ENCODE assay signal across 9 cellular contexts in genomic region chr2:145752091-145752806, GRCh38.
DNase-seq lines count a peak whose midpoint lies in the region; ATAC-seq and TF ChIP-seq lines count a peak whose summit lies in the region.
"Had no signal": no experiment of that assay in that cellular context is flagged by ENCODE, and none has a peak within 500 bp of the region (broad histone marks: within the 10 kb centered on the region; RNA-seq: fewer than 3 reads in every experiment).

No MANE protein-coding gene starts in this region.

- peak; percentile 80 to 82 for TF ChIP-seq CTCF in GM23338 (conservative IDR thresholded peaks at IDR 0.05; ENCODE audit: low read depth in 2 of 2)

- H3K36me3 ChIP-seq in GM23338 (ENCODE audit: insufficient read depth) (no peaks in the 10 kb centered on the region), mucosa of rectum (ENCODE audit: control insufficient read depth in 2 of 2, insufficient read depth in 2 of 2, low read length in 2 of 2) (no peaks in the 10 kb centered on the region)

- no peaks in the 10 kb centered on the region for H3K36me3 Mint-ChIP-seq in GM23338 (ENCODE audit: low read depth)
- H3K36me3 Mint-ChIP-seq: activated naive CD4-positive, alpha-beta T cell treated with anti-CD3 and anti-CD28 coated beads, Interleukin-2, amount 50 U/mL, for 24 hours had no signal

- H3K9me3 Mint-ChIP-seq in GM23338: no peaks in the 10 kb centered on the region

- H4K20me1 ChIP-seq in GM23338 (replicated peaks; ENCODE audit: insufficient read depth): no peaks in the 10 kb centered on the region

- H3K9me2 ChIP-seq in GM23338 (ENCODE audit: insufficient read depth): no peaks in the 10 kb centered on the region

- ATAC-seq in GM23338: peak; percentile 89

- H3K27me3 Mint-ChIP-seq in GM23338 (ENCODE audit: insufficient read depth, low read depth, poor library complexity): no peaks in the 10 kb centered on the region
- H3K27me3 Mint-ChIP-seq: activated naive CD4-positive, alpha-beta T cell treated with anti-CD3 and anti-CD28 coated beads, Interleukin-2, amount 50 U/mL, for 24 hours had no signal

- DNase-seq in G401 (ENCODE audit: low spot score): peak; percentile 35
- peak; percentile 79 for DNase-seq in GM23338 (ENCODE audit: low spot score)
- DNase-seq in KG1 (lab: John Stamatoyannopoulos, UW): peak; percentile 27
- DNase-seq in RKO (ENCODE audit: low spot score): peak; percentile 60
- DNase-seq in epidermal melanocyte (ENCODE audit: insufficient read length, low spot score): peak; percentile 76
- no peak for DNase-seq in activated naive CD4-positive, alpha-beta T cell treated with anti-CD3 and anti-CD28 coated beads, Interleukin-2, amount 50 U/mL, for 16 hours
- DNase-seq in stimulated activated CD4-positive, alpha-beta T cell treated with anti-CD3 and anti-CD28 coated beads, Interleukin-1b, Interleukin-23, amount 100 ng/mL, for 48 hours: no peak

- no peaks in the 10 kb centered on the region for H3K27me3 ChIP-seq in GM23338 (ENCODE audit: insufficient read depth)
- H3K27me3 ChIP-seq in mucosa of rectum (ENCODE audit: control insufficient read depth in 2 of 2, insufficient read depth in 2 of 2, low read length in 2 of 2): no peaks in the 10 kb centered on the region

- no peaks in the 10 kb centered on the region for H3K79me2 ChIP-seq in GM23338 (replicated peaks; ENCODE audit: insufficient read depth)

- H3K4me3 ChIP-seq in GM23338 (no peak overlapping the region), mucosa of rectum (ENCODE audit: low read length in 2 of 2) (no peak overlapping the region)

- H3K4me1 Mint-ChIP-seq in GM23338: peaks cover 18% of the 10 kb centered on the region
- H3K4me1 Mint-ChIP-seq: activated naive CD4-positive, alpha-beta T cell treated with anti-CD3 and anti-CD28 coated beads, Interleukin-2, amount 50 U/mL, for 24 hours had no signal

- no peak overlapping the region for H3K9ac ChIP-seq in mucosa of rectum (ENCODE audit: low read depth in 1 of 2, low read length in 2 of 2)

- no peak overlapping the region for H3K4me2 ChIP-seq in GM23338

- peaks cover 17% of the 10 kb centered on the region for H3K4me1 ChIP-seq in GM23338 (ENCODE audit: insufficient read depth)
- H3K4me1 ChIP-seq in mucosa of rectum (ENCODE audit: control insufficient read depth in 2 of 2, insufficient read depth in 2 of 2, low read length in 2 of 2): peaks cover 4 to 7% of the 10 kb centered on the region in 2 donors

- in situ Hi-C loops in G401 (cut with HindIII; ENCODE audit: low sequenced_read_pairs): no loop called here

- no peak overlapping the region for H3K27ac Mint-ChIP-seq in GM23338
- H3K27ac Mint-ChIP-seq: activated naive CD4-positive, alpha-beta T cell treated with anti-CD3 and anti-CD28 coated beads, Interleukin-2, amount 50 U/mL, for 24 hours had no signal

- no peaks in the 10 kb centered on the region for H3K9me3 ChIP-seq in mucosa of rectum (ENCODE audit: control insufficient read depth in 2 of 2, low read length in 2 of 2)

- no peaks in the 10 kb centered on the region for H3F3A ChIP-seq in GM23338 (replicated peaks; ENCODE audit: low read depth)

- H3K27ac ChIP-seq in GM23338 (ENCODE audit: low read depth): peak overlapping the region; percentile 52
- H3K27ac ChIP-seq in mucosa of rectum (ENCODE audit: low read depth in 2 of 2, low read length in 2 of 2): peak overlapping the region; percentile 49 to 62

- H3K4me3 Mint-ChIP-seq in GM23338: no peak overlapping the region
- H3K4me3 Mint-ChIP-seq: activated naive CD4-positive, alpha-beta T cell treated with anti-CD3 and anti-CD28 coated beads, Interleukin-2, amount 50 U/mL, for 24 hours had no signal

- peak overlapping the region; percentile 48 for H2AFZ ChIP-seq in GM23338

TF ChIP-seq in GM23338, 12 proteins besides CTCF, POLR2A, EP300 and RAD21 (continues in another document):
- TF ChIP-seq ZNF114 (CRISPR knock-in tag; IDR thresholded peaks at IDR 0.05): no peak
- TF ChIP-seq JUNB (IDR thresholded peaks at IDR 0.05; ENCODE audit: unreplicated experiment): no peak
- TF ChIP-seq POLR2AphosphoS5 (IDR thresholded peaks at IDR 0.05; ENCODE audit: low read depth): no peak
- no peak for TF ChIP-seq ZNF462 (CRISPR knock-in tag; IDR thresholded peaks at IDR 0.05)
- no peak for TF ChIP-seq CREB1 (CRISPR knock-in tag; IDR thresholded peaks at IDR 0.05; ENCODE audit: low read depth)
- TF ChIP-seq EZH2phosphoT487 (IDR thresholded peaks at IDR 0.05; ENCODE audit: unreplicated experiment): no peak
- TF ChIP-seq, protein P1, sequence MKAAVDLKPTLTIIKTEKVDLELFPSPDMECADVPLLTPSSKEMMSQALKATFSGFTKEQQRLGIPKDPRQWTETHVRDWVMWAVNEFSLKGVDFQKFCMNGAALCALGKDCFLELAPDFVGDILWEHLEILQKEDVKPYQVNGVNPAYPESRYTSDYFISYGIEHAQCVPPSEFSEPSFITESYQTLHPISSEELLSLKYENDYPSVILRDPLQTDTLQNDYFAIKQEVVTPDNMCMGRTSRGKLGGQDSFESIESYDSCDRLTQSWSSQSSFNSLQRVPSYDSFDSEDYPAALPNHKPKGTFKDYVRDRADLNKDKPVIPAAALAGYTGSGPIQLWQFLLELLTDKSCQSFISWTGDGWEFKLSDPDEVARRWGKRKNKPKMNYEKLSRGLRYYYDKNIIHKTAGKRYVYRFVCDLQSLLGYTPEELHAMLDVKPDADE (IDR thresholded peaks at IDR 0.05): no peak

Comparison
In these comparisons a context has a peak if more than half of its experiments do, and no peak if none do; other contexts are left out.
1. DNase-seq: peak in G401 (single experiment), GM23338 (single experiment), KG1 (single experiment), RKO (single experiment) and epidermal melanocyte (single experiment); none in activated naive CD4-positive, alpha-beta T cell treated with anti-CD3 and anti-CD28 coated beads, Interleukin-2, amount 50 U/mL, for 16 hours (single experiment) and stimulated activated CD4-positive, alpha-beta T cell treated with anti-CD3 and anti-CD28 coated beads, Interleukin-1b, Interleukin-23, amount 100 ng/mL, for 48 hours (single experiment).